17 cellular contexts compared by ENCODE assay signal in the genomic region with DNA sequence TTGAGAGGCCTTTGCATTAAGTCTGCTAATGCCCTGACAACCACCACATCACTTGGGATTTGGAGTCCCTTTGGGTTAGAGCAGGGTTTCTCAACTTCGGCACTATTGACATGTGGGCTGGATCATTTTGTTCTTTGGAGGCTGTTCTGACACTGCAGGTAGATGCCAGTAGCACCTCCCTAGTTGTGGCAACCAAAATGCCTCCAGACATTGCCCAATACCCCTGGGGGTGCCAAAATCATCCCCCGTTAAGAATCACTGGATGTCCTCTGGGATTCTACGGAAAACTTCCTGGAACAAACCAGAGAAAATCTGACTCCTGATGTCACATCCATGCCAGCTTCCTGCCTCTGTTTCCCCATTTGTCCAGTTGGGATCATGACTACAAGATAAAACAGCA. TPM values are rescaled to one million over a fixed set of nuclear protein-coding genes. Genes with fewer than 3 reads are reported as not detected.
DNase-seq lines count a peak whose midpoint lies in the region; ATAC-seq and TF ChIP-seq lines count a peak whose summit lies in the region.
"Had no signal": no experiment of that assay in that cellular context is flagged by ENCODE, and none has a peak within 500 bp of the region (broad histone marks: within the 10 kb centered on the region; RNA-seq: fewer than 3 reads in every experiment).

No MANE protein-coding gene starts in this region.

- no peak overlapping the region for H2AFZ ChIP-seq in SK-N-SH (ENCODE audit: low read depth)

- no peak for DNase-seq in SK-N-SH
- peak in 1 of 2 donors; percentile 84 for DNase-seq in ascending aorta (ENCODE audit: low spot score in 2 of 2)
- DNase-seq in left lobe of liver (ENCODE audit: low spot score) = no peak
- no peak for DNase-seq in thoracic aorta (ENCODE audit: low spot score)
- DNase-seq in stimulated activated CD4-positive, alpha-beta T cell treated with anti-CD3 and anti-CD28 coated beads, Interleukin-4, amount 100 ng/mL, for 4 hours = no peak
- DNase-seq in amniotic stem cell (lab: John Stamatoyannopoulos, UW) = no peak
- DNase-seq in GM19238 (ENCODE audit: insufficient read length, low spot score) = no peak
- DNase-seq: activated CD4-positive, alpha-beta T cell treated with anti-CD3 and anti-CD28 coated beads, Interleukin-2, amount 50 U/mL, for 4 hours; BE2C; Calu3; NCI-H1092; NCI-H2029 treated with DMSO at 0.1 percent for 48 hours; stimulated activated naive CD4-positive, alpha-beta T cell had no signal

- H3K9ac ChIP-seq in SK-N-SH = peak overlapping the region; percentile 14; the same call in 1 of the 2 replicates
- H3K9ac ChIP-seq: KMS-11 had no signal

- no peak for TF ChIP-seq RAD21 in SK-N-SH (IDR thresholded peaks at IDR 0.05; ENCODE audit: low read length)

- H3K9me3 ChIP-seq in SK-N-SH (no peaks in the 10 kb centered on the region), ascending aorta (no peaks in the 10 kb centered on the region), thoracic aorta (no peaks in the 10 kb centered on the region)
- H3K9me3 ChIP-seq: BE2C had no signal

- H3K27me3 ChIP-seq in SK-N-SH (ENCODE audit: insufficient read depth) = no peaks in the 10 kb centered on the region
- H3K27me3 ChIP-seq in ascending aorta = no peaks in the 10 kb centered on the region
- H3K27me3 ChIP-seq in thoracic aorta (replicated peaks; ENCODE audit: insufficient read depth) = no peaks in the 10 kb centered on the region
- H3K27me3 ChIP-seq: BE2C, cardiac muscle cell had no signal

- H3K4me3 ChIP-seq in SK-N-SH (ENCODE audit: low read depth in 2 of 2, low read length in 1 of 2) = no peak overlapping the region
- H3K4me3 ChIP-seq in ascending aorta = no peak overlapping the region
- no peak overlapping the region for H3K4me3 ChIP-seq in thoracic aorta
- H3K4me3 ChIP-seq: cardiac muscle cell had no signal

- no peaks in the 10 kb centered on the region for H3K9me2 ChIP-seq in SK-N-SH

- H3K4me2 ChIP-seq in SK-N-SH = peak overlapping the region; percentile 32; the same call in 1 of the 2 replicates
- H3K4me2 ChIP-seq: KMS-11 had no signal

- POLR2A ChIA-PET in SK-N-SH (lab: Yijun Ruan, JAX) = no interaction called here

- peaks cover 25% of the 10 kb centered on the region for H3F3A ChIP-seq in SK-N-SH (replicated peaks; ENCODE audit: insufficient read depth)

- intact Hi-C loops in ascending aorta (cut with DNase I) = loop anchor here (2.0 kb wide), 1 partner anchor 37 kb away; the partner anchor contains the start of gene BLM

- peaks cover 4 to 14% of the 10 kb centered on the region in 2 experiments; a peak in 3 of 4 replicates for H3K4me1 ChIP-seq in SK-N-SH (ENCODE audit: control insufficient read depth in 1 of 2, insufficient read depth in 2 of 2, low read depth in 1 of 2, low read length in 1 of 2)
- peaks cover 4 to 17% of the 10 kb centered on the region in 2 donors for H3K4me1 ChIP-seq in ascending aorta
- H3K4me1 ChIP-seq in thoracic aorta (ENCODE audit: control insufficient read depth in 1 of 2, low read depth in 2 of 2) = peaks cover 5 to 25% of the 10 kb centered on the region in 2 donors
- H3K4me1 ChIP-seq: BE2C had no signal

- H3K36me3 ChIP-seq in SK-N-SH (replicated peaks in 1 of 2; ENCODE audit: control insufficient read depth in 1 of 2, insufficient read depth in 2 of 2, low read length in 1 of 2) (no peaks in the 10 kb centered on the region), ascending aorta (no peaks in the 10 kb centered on the region), thoracic aorta (no peaks in the 10 kb centered on the region)
- H3K36me3 ChIP-seq: BE2C, cardiac muscle cell had no signal

- 89% methylated on average over 3 of the region's 3 CpGs for WGBS in SK-N-SH (ENCODE audit: low lambda C conversion rate)

- TF ChIP-seq CTCF in SK-N-SH (IDR thresholded peaks at IDR 0.05) (no peak), ascending aorta (IDR thresholded peaks at IDR 0.05) (no peak), thoracic aorta (IDR thresholded peaks at IDR 0.05) (no peak)

- ATAC-seq in SK-N-SH treated with all-trans-retinoic acid at 6 μM for 48 hours (no peak), left lobe of liver (peak; percentile 72), thoracic aorta (ENCODE audit: insufficient number of reproducible peaks, low FRiP score, low read depth) (no peak)

- TF ChIP-seq EP300 in SK-N-SH (IDR thresholded peaks at IDR 0.05; ENCODE audit: borderline replicate concordance in 1 of 2, low read depth in 1 of 2, low read length in 1 of 2) = no peak

- no peaks in the 10 kb centered on the region for H3K79me2 ChIP-seq in SK-N-SH (ENCODE audit: insufficient read depth)

- CTCF ChIA-PET in SK-N-SH (lab: Yijun Ruan, JAX) = no interaction called here

- peak overlapping the region in 1 of 2 experiments; percentile 86; a peak in 2 of 4 replicates for H3K27ac ChIP-seq in SK-N-SH (ENCODE audit: low read depth in 2 of 2, low read length in 1 of 2)
- peak overlapping the region; percentile 87 to 92 for H3K27ac ChIP-seq in ascending aorta
- peak overlapping the region; percentile 77 to 85 for H3K27ac ChIP-seq in thoracic aorta
- H3K27ac ChIP-seq: 22Rv1, cardiac muscle cell, KMS-11 had no signal

- H4K20me1 ChIP-seq in SK-N-SH (ENCODE audit: insufficient read depth) = no peaks in the 10 kb centered on the region; the same call in 1 of the 2 replicates

TF ChIP-seq in SK-N-SH, 30 proteins besides CTCF, POLR2A, EP300 and RAD21:
- no peak for TF ChIP-seq RXRA (IDR thresholded peaks at IDR 0.05; ENCODE audit: borderline replicate concordance, low read depth)
- no peak for TF ChIP-seq EZH2phosphoT487 (IDR thresholded peaks at IDR 0.05; ENCODE audit: borderline replicate concordance, low read depth)
- TF ChIP-seq MEF2A (IDR thresholded peaks at IDR 0.05; ENCODE audit: borderline replicate concordance, low read depth) = no peak
- no peak for TF ChIP-seq NRF1 (IDR thresholded peaks at IDR 0.05; ENCODE audit: low read depth, low read length)
- no peak for TF ChIP-seq TEAD4 (IDR thresholded peaks at IDR 0.05; ENCODE audit: borderline replicate concordance, insufficient read depth)
- TF ChIP-seq, protein P1, sequence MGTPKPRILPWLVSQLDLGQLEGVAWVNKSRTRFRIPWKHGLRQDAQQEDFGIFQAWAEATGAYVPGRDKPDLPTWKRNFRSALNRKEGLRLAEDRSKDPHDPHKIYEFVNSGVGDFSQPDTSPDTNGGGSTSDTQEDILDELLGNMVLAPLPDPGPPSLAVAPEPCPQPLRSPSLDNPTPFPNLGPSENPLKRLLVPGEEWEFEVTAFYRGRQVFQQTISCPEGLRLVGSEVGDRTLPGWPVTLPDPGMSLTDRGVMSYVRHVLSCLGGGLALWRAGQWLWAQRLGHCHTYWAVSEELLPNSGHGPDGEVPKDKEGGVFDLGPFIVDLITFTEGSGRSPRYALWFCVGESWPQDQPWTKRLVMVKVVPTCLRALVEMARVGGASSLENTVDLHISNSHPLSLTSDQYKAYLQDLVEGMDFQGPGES (IDR thresholded peaks at IDR 0.05; ENCODE audit: low read depth, low read length) = no peak
- no peak for TF ChIP-seq GATA2 (CRISPR knock-in tag; IDR thresholded peaks at IDR 0.05)
TF ChIP-seq in SK-N-SH: peak in this region for 0.

TF ChIP-seq in SK-N-SH treated with all-trans-retinoic acid at 6 μM for 48 hours, 23 proteins besides CTCF, POLR2A, EP300 and RAD21:
- TF ChIP-seq PATZ1 (CRISPR knock-in tag; IDR thresholded peaks at IDR 0.05; ENCODE audit: borderline replicate concordance) (no peak), ZFP3 (CRISPR knock-in tag; IDR thresholded peaks at IDR 0.05) (no peak), SNAI2 (CRISPR knock-in tag; IDR thresholded peaks at IDR 0.05) (no peak), RARB (CRISPR knock-in tag; IDR thresholded peaks at IDR 0.05) (no peak), POU6F1 (CRISPR knock-in tag; IDR thresholded peaks at IDR 0.05; ENCODE audit: borderline replicate concordance, low read depth) (no peak)
TF ChIP-seq in SK-N-SH treated with all-trans-retinoic acid at 6 μM for 48 hours: peak in this region for 0.

RNA-seq across cellular contexts. Expression of gene BLM, which starts 37.2 kb away (rescaled TPM):
- polyA plus RNA-seq in SK-N-SH (2012; rRNA removed) = 2.7 and 2.9 TPM in 2 replicates
- 2.0 and 2.3 TPM in 2 replicates for polyA plus RNA-seq in SK-N-SH (2012; cell fraction: cytosol; rRNA removed)
- 2.8 and 4.2 TPM in 2 replicates for polyA plus RNA-seq in SK-N-SH (2012; cell fraction: nucleus; rRNA removed)
- total RNA-seq in ascending aorta (0.11 TPM), left lobe of liver (0.68 TPM), thoracic aorta (under 1 TPM; 0.49 to 0.81 TPM)
